1 cellular context compared by ENCODE assay signal in genomic region chr9:98215821-98216220, GRCh38.
TF ChIP-seq lines count a peak whose summit lies in the region.

No MANE protein-coding gene starts in this region.

TF ChIP-seq in endothelial cell of umbilical vein, 7 proteins besides CTCF, POLR2A, EP300 and RAD21:
- TF ChIP-seq JUN (IDR thresholded peaks at IDR 0.05; ENCODE audit: borderline replicate concordance, insufficient read depth, insufficient read length, low read depth) (no peak), POLR2AphosphoS5 (IDR thresholded peaks at IDR 0.05; ENCODE audit: insufficient read depth, low read depth, low read length) (no peak), FOS (IDR thresholded peaks at IDR 0.05; ENCODE audit: borderline replicate concordance, insufficient read depth, low read length) (no peak), MYC (IDR thresholded peaks at IDR 0.05; ENCODE audit: low read depth, low read length) (no peak)
